Comparison of ENCODE assay signal across 1 cellular context in genomic region chr12:51714666-51715065, GRCh38.
TF ChIP-seq lines count a peak whose summit lies in the region.

No MANE protein-coding gene starts in this region.

TF ChIP-seq in IMR-90, 13 proteins besides CTCF, POLR2A, EP300 and RAD21:
- TF ChIP-seq NFE2L2 (IDR thresholded peaks at IDR 0.05; ENCODE audit: low read depth, low read length) (no peak), FOS (IDR thresholded peaks at IDR 0.05; ENCODE audit: low read depth, low read length) (0 out of 2 replicates have a peak, but pooled peaks have one; percentile 15)
